ENCODE assay signal across 9 cellular contexts in the genomic region with DNA sequence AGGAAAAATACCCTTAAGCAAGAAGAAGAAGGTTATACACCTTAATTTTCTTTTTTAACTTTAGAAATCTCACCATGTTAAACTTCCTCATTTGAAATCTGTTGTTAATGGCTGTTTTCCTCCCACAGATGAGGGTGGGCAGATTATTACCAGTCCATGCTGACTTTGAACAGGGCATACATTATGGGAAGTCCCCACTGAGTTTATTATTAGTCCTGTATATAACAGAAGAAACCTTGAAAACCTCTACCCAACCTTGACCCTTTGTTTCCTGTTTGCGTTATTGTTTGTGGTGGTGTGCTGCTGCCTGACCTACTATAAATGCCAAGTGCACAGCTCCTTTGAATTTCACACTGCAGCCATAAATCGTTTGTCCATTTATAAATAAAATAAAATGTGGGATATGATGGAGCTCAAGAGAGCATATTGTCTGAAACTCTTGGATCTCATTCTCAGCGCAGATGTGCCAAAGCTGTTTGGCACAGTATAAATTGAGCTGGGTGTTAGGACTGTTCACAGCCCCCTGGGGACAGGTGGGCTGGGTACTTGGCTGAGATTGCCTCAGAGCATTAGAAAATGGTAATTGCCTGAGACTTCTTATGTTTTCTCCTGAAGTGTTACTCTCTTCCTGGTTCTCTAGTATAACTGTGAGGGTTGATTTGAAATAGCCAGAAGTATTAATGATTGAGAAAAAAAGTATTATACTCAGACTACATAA.
DNase-seq lines count a peak whose midpoint lies in the region; ATAC-seq lines count a peak whose summit lies in the region.
"Had no signal": no experiment of that assay in that cellular context is flagged by ENCODE, and none has a peak within 500 bp of the region (broad histone marks: within the 10 kb centered on the region; RNA-seq: fewer than 3 reads in every experiment).

No MANE protein-coding gene starts in this region.

- peaks cover 3% of the 10 kb centered on the region for H3K9me3 Mint-ChIP-seq in activated CD4-positive, alpha-beta T cell treated with anti-CD3 and anti-CD28 coated beads, Interleukin-2, amount 10 ng/mL, durations not matched to agents 7 days and 5 days

- peak; percentile 90 for ATAC-seq in GM18511 (IDR thresholded peaks at IDR 0.05; ENCODE audit: unreplicated experiment)
- ATAC-seq in GM21528 (IDR thresholded peaks at IDR 0.05; ENCODE audit: low FRiP score, unreplicated experiment), result peak; percentile 83
- peak; percentile 99 for ATAC-seq in HG03378 (IDR thresholded peaks at IDR 0.05; ENCODE audit: unreplicated experiment)
- peak; percentile 73 for ATAC-seq in T-helper 17 cell

- no peaks in the 10 kb centered on the region for H3K36me3 Mint-ChIP-seq in T-helper 17 cell (ENCODE audit: low read depth)
- H3K36me3 Mint-ChIP-seq in activated CD4-positive, alpha-beta T cell treated with anti-CD3 and anti-CD28 coated beads, Interleukin-2, amount 10 ng/mL, durations not matched to agents 7 days and 5 days (ENCODE audit: low read depth), result no peaks in the 10 kb centered on the region

- CTCF ChIA-PET in activated CD4-positive, alpha-beta T cell treated with anti-CD3 and anti-CD28 coated beads, Interleukin-2, amount 10 ng/mL, durations not matched to agents 7 days and 5 days (lab: Charles Lee), result interaction anchor here (0.8 kb wide), 1 partner anchor 13 kb away, joined by 5 read pairs; no protein-coding TSS in a partner anchor

- POLR2A ChIA-PET in activated CD4-positive, alpha-beta T cell treated with anti-CD3 and anti-CD28 coated beads, Interleukin-2, amount 10 ng/mL, durations not matched to agents 7 days and 5 days (lab: Charles Lee), result no interaction called here

- no peak overlapping the region for H3K27ac Mint-ChIP-seq in T-helper 17 cell
- H3K27ac Mint-ChIP-seq in activated CD4-positive, alpha-beta T cell treated with anti-CD3 and anti-CD28 coated beads, Interleukin-2, amount 10 ng/mL, durations not matched to agents 7 days and 5 days, result no peak overlapping the region

- no peaks in the 10 kb centered on the region for H3K27me3 Mint-ChIP-seq in T-helper 17 cell
- H3K27me3 Mint-ChIP-seq in activated CD4-positive, alpha-beta T cell treated with anti-CD3 and anti-CD28 coated beads, Interleukin-2, amount 10 ng/mL, durations not matched to agents 7 days and 5 days, result no peaks in the 10 kb centered on the region

- no peak overlapping the region for H3K4me3 Mint-ChIP-seq in T-helper 17 cell
- no peak overlapping the region for H3K4me3 Mint-ChIP-seq in activated CD4-positive, alpha-beta T cell treated with anti-CD3 and anti-CD28 coated beads, Interleukin-2, amount 10 ng/mL, durations not matched to agents 7 days and 5 days

- H3K9me3 ChIP-seq in T-helper 17 cell (ENCODE audit: control insufficient read depth, low read length, poor library complexity, severe bottlenecking), result no peaks in the 10 kb centered on the region

- DNase-seq in T-helper 17 cell, result no peak
- DNase-seq in activated CD4-positive, alpha-beta T cell treated with anti-CD3 and anti-CD28 coated beads, Interleukin-2, amount 10 ng/mL, durations not matched to agents 7 days and 5 days, result no peak
- no peak for DNase-seq in GOT3 (lab: John Stamatoyannopoulos, UW)
- DNase-seq in NCI-H2227 (lab: John Stamatoyannopoulos, UW; ENCODE audit: unreplicated experiment), result no peak
- DNase-seq in ureter (ENCODE audit: low spot score), result no peak
- DNase-seq: cerebellar nuclear complex had no signal

- no peaks in the 10 kb centered on the region for H3K4me1 Mint-ChIP-seq in T-helper 17 cell
- H3K4me1 Mint-ChIP-seq in activated CD4-positive, alpha-beta T cell treated with anti-CD3 and anti-CD28 coated beads, Interleukin-2, amount 10 ng/mL, durations not matched to agents 7 days and 5 days, result no peaks in the 10 kb centered on the region
